18 cellular contexts compared by ENCODE assay signal in the genomic region with DNA sequence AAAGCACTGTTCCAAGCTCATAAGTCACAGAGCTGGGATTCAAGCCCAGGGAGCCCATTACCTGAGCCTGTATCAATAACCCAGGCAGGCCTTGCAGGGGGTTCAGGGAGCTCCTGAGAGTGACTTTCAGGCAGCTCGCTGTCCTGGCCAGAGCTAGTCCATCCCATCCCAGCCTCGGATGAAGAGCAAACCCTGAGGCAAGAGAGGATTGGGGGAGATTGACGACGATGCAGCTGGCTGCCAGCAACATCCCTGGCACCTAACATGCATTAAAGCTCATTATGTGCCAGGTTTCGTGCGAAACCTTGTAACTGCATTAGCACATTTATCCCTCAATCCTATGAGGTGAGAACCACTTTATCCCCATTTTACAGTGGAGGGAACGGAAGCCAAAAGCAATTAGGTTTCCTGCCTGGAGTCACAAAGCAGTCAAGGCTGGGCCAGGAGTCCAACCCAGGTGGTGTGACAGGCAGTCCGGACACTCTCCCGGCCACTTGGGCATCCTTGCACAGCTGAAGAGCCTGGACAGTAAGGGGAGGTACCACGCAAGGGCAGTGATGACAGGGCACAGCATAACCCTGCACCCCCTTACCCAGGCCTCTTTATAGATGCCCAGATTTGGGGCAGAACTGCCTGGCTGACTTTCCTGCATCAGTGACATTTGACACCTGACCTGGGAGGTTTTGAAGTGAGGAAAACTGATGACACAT.
DNase-seq lines count a peak whose midpoint lies in the region; ATAC-seq and TF ChIP-seq lines count a peak whose summit lies in the region.
"Had no signal": no experiment of that assay in that cellular context is flagged by ENCODE, and none has a peak within 500 bp of the region (broad histone marks: within the 10 kb centered on the region; RNA-seq: fewer than 3 reads in every experiment).

No MANE protein-coding gene starts in this region.

- no peaks in the 10 kb centered on the region for H3K4me1 ChIP-seq in CD4-positive, CD25-positive, alpha-beta regulatory T cell (ENCODE audit: control insufficient read depth, insufficient read depth, low read length, poor library complexity, severe bottlenecking)

- no peaks in the 10 kb centered on the region for H3K27me3 ChIP-seq in CD4-positive, CD25-positive, alpha-beta regulatory T cell (ENCODE audit: control insufficient read depth, insufficient read depth, low read length)

- peak overlapping the region in 1 of 4 donors; percentile 99 for H3K4me3 Mint-ChIP-seq in CD4-positive, CD25-positive, alpha-beta regulatory T cell
- H3K4me3 Mint-ChIP-seq in effector memory CD8-positive, alpha-beta T cell = no peak overlapping the region
- H3K4me3 Mint-ChIP-seq in stimulated activated memory B cell treated with anti-CD40 and anti-IgM and Interleukin-4, amounts not matched to agents 10 μg/mL and 1 μg/mL and 100 μg/mL, for 72 hours = no peak overlapping the region

- H3K4me1 Mint-ChIP-seq in CD4-positive, CD25-positive, alpha-beta regulatory T cell = peaks cover 3 to 11% (median 7%) of the 10 kb centered on the region in 4 donors
- peaks cover 3 to 7% of the 10 kb centered on the region in 2 donors for H3K4me1 Mint-ChIP-seq in effector memory CD8-positive, alpha-beta T cell (ENCODE audit: low read depth in 2 of 2)
- H3K4me1 Mint-ChIP-seq in stimulated activated memory B cell treated with anti-CD40 and anti-IgM and Interleukin-4, amounts not matched to agents 10 μg/mL and 1 μg/mL and 100 μg/mL, for 72 hours = peaks cover 41% of the 10 kb centered on the region

- peaks cover 13% of the 10 kb centered on the region for H3K27me3 Mint-ChIP-seq in CD4-positive, CD25-positive, alpha-beta regulatory T cell
- peaks cover 11 to 23% of the 10 kb centered on the region in 2 donors for H3K27me3 Mint-ChIP-seq in effector memory CD8-positive, alpha-beta T cell
- H3K27me3 Mint-ChIP-seq in stimulated activated memory B cell treated with anti-CD40 and anti-IgM and Interleukin-4, amounts not matched to agents 10 μg/mL and 1 μg/mL and 100 μg/mL, for 72 hours = no peaks in the 10 kb centered on the region

- H3K9me3 ChIP-seq in CD4-positive, CD25-positive, alpha-beta regulatory T cell (ENCODE audit: control insufficient read depth in 2 of 2, low read length in 2 of 2) = peaks cover 0 to 7% of the 10 kb centered on the region in 2 experiments

- H3K27ac Mint-ChIP-seq in CD4-positive, CD25-positive, alpha-beta regulatory T cell = no peak overlapping the region
- no peak overlapping the region for H3K27ac Mint-ChIP-seq in effector memory CD8-positive, alpha-beta T cell
- no peak overlapping the region for H3K27ac Mint-ChIP-seq in stimulated activated memory B cell treated with anti-CD40 and anti-IgM and Interleukin-4, amounts not matched to agents 10 μg/mL and 1 μg/mL and 100 μg/mL, for 72 hours
- H3K27ac Mint-ChIP-seq: CD8-positive, alpha-beta memory T cell had no signal

- H3K9me3 Mint-ChIP-seq in CD4-positive, CD25-positive, alpha-beta regulatory T cell = peaks cover 0 to 18% (median 5%) of the 10 kb centered on the region in 7 donors
- peaks cover 7 to 22% of the 10 kb centered on the region in 2 donors for H3K9me3 Mint-ChIP-seq in effector memory CD8-positive, alpha-beta T cell
- peaks cover 10% of the 10 kb centered on the region for H3K9me3 Mint-ChIP-seq in stimulated activated memory B cell treated with anti-CD40 and anti-IgM and Interleukin-4, amounts not matched to agents 10 μg/mL and 1 μg/mL and 100 μg/mL, for 72 hours

- intact Hi-C loops in sciatic nerve (cut with DNase I) = no loop called here

- no peak overlapping the region for H3K4me3 ChIP-seq in CD4-positive, CD25-positive, alpha-beta regulatory T cell (ENCODE audit: low read depth, low read length)

- DNase-seq in CD4-positive, CD25-positive, alpha-beta regulatory T cell = peak in 2 of 3 donors; percentile 9 to 32
- DNase-seq in NAMALWA (ENCODE audit: low spot score) (peak; percentile 11), sciatic nerve (ENCODE audit: low spot score) (peak; percentile 12), GM20000 (ENCODE audit: low spot score) (no peak), middle frontal gyrus (ENCODE audit: extremely low spot score, low spot score) (no peak)
- no peak for DNase-seq in effector memory CD8-positive, alpha-beta T cell
- DNase-seq: Calu3; CD8-positive, alpha-beta memory T cell; GDM1; KBM-7; NCI-H1694; NCI-H2171; NCI-H524 treated with DMSO at 0.1 percent for 48 hours; Right ventricle myocardium superior had no signal

- H3K36me3 Mint-ChIP-seq in CD4-positive, CD25-positive, alpha-beta regulatory T cell = peaks cover 3% of the 10 kb centered on the region
- H3K36me3 Mint-ChIP-seq in effector memory CD8-positive, alpha-beta T cell (ENCODE audit: insufficient read depth) = peaks cover 31% of the 10 kb centered on the region
- H3K36me3 Mint-ChIP-seq in stimulated activated memory B cell treated with anti-CD40 and anti-IgM and Interleukin-4, amounts not matched to agents 10 μg/mL and 1 μg/mL and 100 μg/mL, for 72 hours = no peaks in the 10 kb centered on the region
- H3K36me3 Mint-ChIP-seq: CD8-positive, alpha-beta memory T cell had no signal

- ATAC-seq in CD4-positive, CD25-positive, alpha-beta regulatory T cell (ENCODE audit: low read depth in 2 of 2) = no peak
- peak; percentile 21 for ATAC-seq in effector memory CD8-positive, alpha-beta T cell (replicated peaks)
- ATAC-seq in sciatic nerve = no peak
- ATAC-seq in activated CD4-positive, CD25-positive, alpha-beta regulatory T cell treated with anti-CD3 and anti-CD28 coated beads, Interleukin-2, amount 50 U/mL, for 24 hours = no peak
- ATAC-seq in stimulated activated memory B cell treated with anti-CD40 and anti-IgM and Interleukin-4, amounts not matched to agents 10 μg/mL and 1 μg/mL and 100 μg/mL, for 72 hours = no peak
- ATAC-seq: HepG2 had no signal

- TF ChIP-seq CTCF in GM20000 (IDR thresholded peaks at IDR 0.05; ENCODE audit: extremely low read depth, missing control alignments) = no peak

- no peak overlapping the region for H3K27ac ChIP-seq in CD4-positive, CD25-positive, alpha-beta regulatory T cell (ENCODE audit: insufficient read depth, low read length, poor library complexity, severe bottlenecking)
- H3K27ac ChIP-seq: HL-60 had no signal

- no peaks in the 10 kb centered on the region for H3K36me3 ChIP-seq in CD4-positive, CD25-positive, alpha-beta regulatory T cell (ENCODE audit: control insufficient read depth, insufficient read depth, low read length)

Comparison
In these comparisons a context has a peak if more than half of its experiments do, and no peak if none do; other contexts are left out.
1. DNase-seq: peak in CD4-positive, CD25-positive, alpha-beta regulatory T cell (2 of 3), NAMALWA (single experiment) and sciatic nerve (single experiment); none in effector memory CD8-positive, alpha-beta T cell (0 of 3), GM20000 (single experiment) and middle frontal gyrus (single experiment).